22 cellular contexts compared by ENCODE assay signal in the genomic region with DNA sequence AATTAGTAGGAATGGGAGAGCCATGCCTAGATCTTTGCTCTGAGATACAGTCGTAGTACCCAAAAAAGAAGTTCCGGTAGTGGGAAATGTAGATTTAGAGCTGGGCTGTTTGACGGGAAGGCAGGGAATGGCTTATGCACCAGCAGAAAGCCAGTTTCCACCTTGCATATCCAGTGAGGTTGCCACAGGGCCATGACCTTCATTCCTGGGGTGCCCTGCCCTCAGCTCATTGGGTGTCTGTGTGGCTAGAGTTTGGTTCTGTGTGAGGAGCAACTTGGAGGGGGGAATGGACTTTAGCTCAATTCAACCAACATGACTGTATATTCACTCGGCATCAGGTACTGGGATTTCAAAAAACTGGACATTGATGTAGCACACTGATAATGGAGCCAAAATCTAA.
A peak's percentile ranks its signal among the peaks of the same experiment; 100 is the strongest.
DNase-seq lines count a peak whose midpoint lies in the region; ATAC-seq lines count a peak whose summit lies in the region.
"Had no signal": no experiment of that assay in that cellular context is flagged by ENCODE, and none has a peak within 500 bp of the region (broad histone marks: within the 10 kb centered on the region; RNA-seq: fewer than 3 reads in every experiment).

No MANE protein-coding gene starts in this region.

- H3K4me3 Mint-ChIP-seq in T-helper 1 cell treated with Interleukin-12 subunit alpha and Interleukin-12 subunit beta and Interleukin-4 antibody, amounts not matched to agents 30 μg/mL and 1 μg/mL, for 36 hours, result peak overlapping the region; percentile 69
- H3K4me3 Mint-ChIP-seq in activated naive CD4-positive, alpha-beta T cell treated with anti-CD3 and anti-CD28 coated beads, Interleukin-2, amount 50 U/mL, for 24 hours, result peak overlapping the region; percentile 78
- peak overlapping the region; percentile 73 for H3K4me3 Mint-ChIP-seq in activated naive CD8-positive, alpha-beta T cell treated with anti-CD3 and anti-CD28 coated beads, Interleukin-2, amount 10 ng/mL, durations not matched to agents 7 days and 5 days
- no peak overlapping the region for H3K4me3 Mint-ChIP-seq in stimulated activated effector memory CD8-positive, alpha-beta T cell treated with anti-CD3 and anti-CD28 coated beads, Interleukin-12 subunit alpha, Interleukin-12 subunit beta, amount 100 ng/mL, for 72 hours
- H3K4me3 Mint-ChIP-seq: nephron progenitor cell had no signal

- DNase-seq in T-helper 1 cell (no peak), NCI-H774 (lab: John Stamatoyannopoulos, UW) (no peak), iPS-NIHi11 (ENCODE audit: low spot score) (no peak)
- DNase-seq in activated naive CD4-positive, alpha-beta T cell (lab: John Stamatoyannopoulos, UW), result no peak
- DNase-seq in activated naive CD8-positive, alpha-beta T cell treated with anti-CD3 and anti-CD28 coated beads, Interleukin-2, amount 10 ng/mL, durations not matched to agents 7 days and 5 days, result no peak
- no peak for DNase-seq in stimulated activated effector memory CD8-positive, alpha-beta T cell treated with anti-CD3 and anti-CD28 coated beads, Interleukin-12 subunit alpha, Interleukin-12 subunit beta, amount 100 ng/mL, for 72 hours (ENCODE audit: low spot score in 2 of 2)
- DNase-seq: activated CD4-positive, CD25-positive, alpha-beta regulatory T cell treated with anti-CD3 and anti-CD28 coated beads, Interleukin-2, amount 50 U/mL, for 72 hours; dorsolateral prefrontal cortex; hippocampal formation; mammary epithelial cell; MM.1S; NCI-H1105 treated with DMSO at 0.1 percent for 48 hours; NCI-H1930; NCI-H2171 treated with DMSO at 0.1 percent for 48 hours; NCI-H510A treated with DMSO at 0.1 percent for 48 hours; nephron progenitor cell; ovary; testis had no signal

- no peak for ATAC-seq in activated naive CD8-positive, alpha-beta T cell treated with anti-CD3 and anti-CD28 coated beads, Interleukin-2, amount 10 ng/mL, durations not matched to agents 7 days and 5 days (ENCODE audit: low read depth)
- ATAC-seq in stimulated activated effector memory CD8-positive, alpha-beta T cell treated with anti-CD3 and anti-CD28 coated beads, Interleukin-12 subunit alpha, Interleukin-12 subunit beta, amount 100 ng/mL, for 72 hours, result no peak
- ATAC-seq: HepG2 had no signal

- peaks cover 31% of the 10 kb centered on the region for H3K36me3 Mint-ChIP-seq in T-helper 1 cell treated with Interleukin-12 subunit alpha and Interleukin-12 subunit beta and Interleukin-4 antibody, amounts not matched to agents 30 μg/mL and 1 μg/mL, for 36 hours (ENCODE audit: low read depth)
- peaks cover 6% of the 10 kb centered on the region for H3K36me3 Mint-ChIP-seq in activated naive CD4-positive, alpha-beta T cell treated with anti-CD3 and anti-CD28 coated beads, Interleukin-2, amount 50 U/mL, for 24 hours
- H3K36me3 Mint-ChIP-seq in activated naive CD8-positive, alpha-beta T cell treated with anti-CD3 and anti-CD28 coated beads, Interleukin-2, amount 10 ng/mL, durations not matched to agents 7 days and 5 days, result peaks cover 55% of the 10 kb centered on the region
- peaks cover 7% of the 10 kb centered on the region for H3K36me3 Mint-ChIP-seq in stimulated activated effector memory CD8-positive, alpha-beta T cell treated with anti-CD3 and anti-CD28 coated beads, Interleukin-12 subunit alpha, Interleukin-12 subunit beta, amount 100 ng/mL, for 72 hours

- peaks cover 58% of the 10 kb centered on the region for H3K4me1 Mint-ChIP-seq in T-helper 1 cell treated with Interleukin-12 subunit alpha and Interleukin-12 subunit beta and Interleukin-4 antibody, amounts not matched to agents 30 μg/mL and 1 μg/mL, for 36 hours (ENCODE audit: low read depth)
- H3K4me1 Mint-ChIP-seq in activated naive CD4-positive, alpha-beta T cell treated with anti-CD3 and anti-CD28 coated beads, Interleukin-2, amount 50 U/mL, for 24 hours, result peaks cover 90% of the 10 kb centered on the region
- H3K4me1 Mint-ChIP-seq in activated naive CD8-positive, alpha-beta T cell treated with anti-CD3 and anti-CD28 coated beads, Interleukin-2, amount 10 ng/mL, durations not matched to agents 7 days and 5 days, result peaks cover 70% of the 10 kb centered on the region
- H3K4me1 Mint-ChIP-seq in stimulated activated effector memory CD8-positive, alpha-beta T cell treated with anti-CD3 and anti-CD28 coated beads, Interleukin-12 subunit alpha, Interleukin-12 subunit beta, amount 100 ng/mL, for 72 hours, result peaks cover 25% of the 10 kb centered on the region

- H3K9me3 Mint-ChIP-seq in T-helper 1 cell treated with Interleukin-12 subunit alpha and Interleukin-12 subunit beta and Interleukin-4 antibody, amounts not matched to agents 30 μg/mL and 1 μg/mL, for 36 hours, result peaks cover 7% of the 10 kb centered on the region
- H3K9me3 Mint-ChIP-seq in activated naive CD4-positive, alpha-beta T cell treated with anti-CD3 and anti-CD28 coated beads, Interleukin-2, amount 50 U/mL, for 24 hours, result peaks cover 12% of the 10 kb centered on the region
- H3K9me3 Mint-ChIP-seq in activated naive CD8-positive, alpha-beta T cell treated with anti-CD3 and anti-CD28 coated beads, Interleukin-2, amount 10 ng/mL, durations not matched to agents 7 days and 5 days, result peaks cover 6% of the 10 kb centered on the region
- H3K9me3 Mint-ChIP-seq in stimulated activated effector memory CD8-positive, alpha-beta T cell treated with anti-CD3 and anti-CD28 coated beads, Interleukin-12 subunit alpha, Interleukin-12 subunit beta, amount 100 ng/mL, for 72 hours, result no peaks in the 10 kb centered on the region
- H3K9me3 Mint-ChIP-seq: immature natural killer cell had no signal

- H3K27ac Mint-ChIP-seq in T-helper 1 cell treated with Interleukin-12 subunit alpha and Interleukin-12 subunit beta and Interleukin-4 antibody, amounts not matched to agents 30 μg/mL and 1 μg/mL, for 36 hours, result peak overlapping the region; percentile 91
- H3K27ac Mint-ChIP-seq in activated naive CD4-positive, alpha-beta T cell treated with anti-CD3 and anti-CD28 coated beads, Interleukin-2, amount 50 U/mL, for 24 hours, result peak overlapping the region; percentile 96
- peak overlapping the region; percentile 89 for H3K27ac Mint-ChIP-seq in activated naive CD8-positive, alpha-beta T cell treated with anti-CD3 and anti-CD28 coated beads, Interleukin-2, amount 10 ng/mL, durations not matched to agents 7 days and 5 days
- H3K27ac Mint-ChIP-seq in stimulated activated effector memory CD8-positive, alpha-beta T cell treated with anti-CD3 and anti-CD28 coated beads, Interleukin-12 subunit alpha, Interleukin-12 subunit beta, amount 100 ng/mL, for 72 hours, result peak overlapping the region; percentile 76

- no peaks in the 10 kb centered on the region for H3K27me3 Mint-ChIP-seq in T-helper 1 cell treated with Interleukin-12 subunit alpha and Interleukin-12 subunit beta and Interleukin-4 antibody, amounts not matched to agents 30 μg/mL and 1 μg/mL, for 36 hours (ENCODE audit: low read depth)
- H3K27me3 Mint-ChIP-seq in activated naive CD4-positive, alpha-beta T cell treated with anti-CD3 and anti-CD28 coated beads, Interleukin-2, amount 50 U/mL, for 24 hours, result no peaks in the 10 kb centered on the region
- no peaks in the 10 kb centered on the region for H3K27me3 Mint-ChIP-seq in activated naive CD8-positive, alpha-beta T cell treated with anti-CD3 and anti-CD28 coated beads, Interleukin-2, amount 10 ng/mL, durations not matched to agents 7 days and 5 days

- POLR2A ChIA-PET in activated naive CD8-positive, alpha-beta T cell treated with anti-CD3 and anti-CD28 coated beads, Interleukin-2, amount 10 ng/mL, durations not matched to agents 7 days and 5 days (lab: Charles Lee), result interaction anchor here (0.8 to 3.0 kb wide), 14 partner anchors 11 to 375 kb away, joined by 3 to 21 read pairs (median 4); a partner anchor contains a TSS
